ENCODE assay signal across 12 cellular contexts in genomic region chr1:180235077-180235501, GRCh38. TPM values are rescaled to one million over a fixed set of nuclear protein-coding genes. Genes with fewer than 3 reads are reported as not detected.
A peak's percentile ranks its signal among the peaks of the same experiment; 100 is the strongest.
DNase-seq lines count a peak whose midpoint lies in the region; ATAC-seq and TF ChIP-seq lines count a peak whose summit lies in the region.
"Had no signal": no experiment of that assay in that cellular context is flagged by ENCODE, and none has a peak within 500 bp of the region (broad histone marks: within the 10 kb centered on the region; RNA-seq: fewer than 3 reads in every experiment).

No MANE protein-coding gene starts in this region.

- H3K4me3 ChIP-seq in SK-N-SH (ENCODE audit: low read depth in 2 of 2, low read length in 1 of 2) (peak overlapping the region in 1 of 2 experiments; percentile 1; a peak in 1 of 4 replicates), iPS-15b (ENCODE audit: low read depth, low read length) (peak overlapping the region; percentile 32), psoas muscle (peak overlapping the region; percentile 50)

- no peak for TF ChIP-seq CTCF in SK-N-SH (IDR thresholded peaks at IDR 0.05)
- no peak for TF ChIP-seq CTCF in psoas muscle (IDR thresholded peaks at IDR 0.05)

- H3K27me3 ChIP-seq in SK-N-SH (ENCODE audit: insufficient read depth) (peaks cover 98% of the 10 kb centered on the region), iPS-15b (ENCODE audit: control insufficient read depth, insufficient read depth, low read length) (peaks cover 81% of the 10 kb centered on the region), psoas muscle (ENCODE audit: insufficient read depth in 3 of 3, low read length in 2 of 3) (peaks cover 0 to 99% (median 54%) of the 10 kb centered on the region in 3 donors)

- POLR2A ChIA-PET in SK-N-SH (lab: Yijun Ruan, JAX) = no interaction called here

- H3K79me2 ChIP-seq in SK-N-SH (ENCODE audit: insufficient read depth) = no peaks in the 10 kb centered on the region

- no peak overlapping the region for H2AFZ ChIP-seq in SK-N-SH (ENCODE audit: low read depth)

- H4K20me1 ChIP-seq in SK-N-SH (ENCODE audit: insufficient read depth) = no peaks in the 10 kb centered on the region

- H3K36me3 ChIP-seq in SK-N-SH (replicated peaks in 1 of 2; ENCODE audit: control insufficient read depth in 1 of 2, insufficient read depth in 2 of 2, low read length in 1 of 2) (no peaks in the 10 kb centered on the region), iPS-15b (ENCODE audit: control insufficient read depth, insufficient read depth, low read length) (no peaks in the 10 kb centered on the region), psoas muscle (ENCODE audit: insufficient read depth in 1 of 2, low read depth in 1 of 2) (no peaks in the 10 kb centered on the region)

- intact Hi-C loops in psoas muscle (cut with DNase I) = no loop called here

- H3F3A ChIP-seq in SK-N-SH (replicated peaks; ENCODE audit: insufficient read depth) = no peaks in the 10 kb centered on the region

- 26% methylated on average over 26 of the region's 30 CpGs for WGBS in SK-N-SH (ENCODE audit: low lambda C conversion rate)
- WGBS in psoas muscle, 3 donors = 1 to 3% (median 1%) methylated on average over 23 to 30 of the region's 30 CpGs

- H3K9me2 ChIP-seq in SK-N-SH = no peaks in the 10 kb centered on the region

- ATAC-seq in psoas muscle (peak in 2 of 4 donors; percentile 20 to 25), HG03432 (IDR thresholded peaks at IDR 0.05; ENCODE audit: unreplicated experiment) (no peak)
- ATAC-seq: natural killer cell had no signal

- TF ChIP-seq RAD21 in SK-N-SH (IDR thresholded peaks at IDR 0.05; ENCODE audit: low read length) = no peak

- H3K9me3 ChIP-seq in SK-N-SH (no peaks in the 10 kb centered on the region), iPS-15b (ENCODE audit: control insufficient read depth, insufficient read depth, low read length) (no peaks in the 10 kb centered on the region), psoas muscle (no peaks in the 10 kb centered on the region)

- no peak for TF ChIP-seq EP300 in SK-N-SH (IDR thresholded peaks at IDR 0.05; ENCODE audit: borderline replicate concordance in 1 of 2, low read depth in 1 of 2, low read length in 1 of 2)

- H3K4me1 ChIP-seq in SK-N-SH (ENCODE audit: control insufficient read depth in 1 of 2, insufficient read depth in 2 of 2, low read depth in 1 of 2, low read length in 1 of 2) (peaks cover 0 to 17% of the 10 kb centered on the region in 2 experiments; a peak in 1 of 4 replicates), iPS-15b (ENCODE audit: control insufficient read depth, insufficient read depth, low read length) (peaks cover 38% of the 10 kb centered on the region), psoas muscle (peaks cover 34% of the 10 kb centered on the region)

- peak overlapping the region; percentile 50; the same call in 1 of the 2 replicates for H3K4me2 ChIP-seq in SK-N-SH

- H3K27ac ChIP-seq in SK-N-SH (ENCODE audit: low read depth in 2 of 2, low read length in 1 of 2) = no peak overlapping the region
- no peak overlapping the region for H3K27ac ChIP-seq in psoas muscle
- H3K27ac ChIP-seq: dorsolateral prefrontal cortex had no signal

- DNase-seq in DMS53 treated with DMSO at 0.1 percent for 48 hours (lab: John Stamatoyannopoulos, UW; ENCODE audit: unreplicated experiment) = peak; percentile 39
- DNase-seq in SK-N-SH = no peak
- DNase-seq in psoas muscle = no peak
- DNase-seq in NCI-H1092 treated with DMSO at 0.1 percent for 48 hours (lab: John Stamatoyannopoulos, UW) = no peak
- no peak for DNase-seq in stimulated activated CD4-positive, alpha-beta T cell treated with anti-CD3 and anti-CD28 coated beads, Interleukin-2, amount 100 ng/mL, for 48 hours
- DNase-seq in AG20443 (ENCODE audit: low spot score) = no peak
- DNase-seq: activated naive CD4-positive, alpha-beta T cell treated with anti-CD3 and anti-CD28 coated beads, Interleukin-2, amount 10 ng/mL, durations not matched to agents 7 days and 5 days; natural killer cell had no signal

- CTCF ChIA-PET in SK-N-SH (lab: Yijun Ruan, JAX) = interaction anchor here (1.0 to 2.8 kb wide), 5 partner anchors 12 to 247 kb away, joined by 3 to 13 read pairs (median 6); no protein-coding TSS in a partner anchor

- no peak overlapping the region for H3K9ac ChIP-seq in SK-N-SH
- no peak overlapping the region for H3K9ac ChIP-seq in iPS-15b (ENCODE audit: low read depth, low read length)

TF ChIP-seq in SK-N-SH, 30 proteins besides CTCF, POLR2A, EP300 and RAD21 (continues in another document):
- no peak for TF ChIP-seq ZBTB33 (IDR thresholded peaks at IDR 0.05; ENCODE audit: borderline replicate concordance, low read depth)
- TF ChIP-seq, protein P1, sequence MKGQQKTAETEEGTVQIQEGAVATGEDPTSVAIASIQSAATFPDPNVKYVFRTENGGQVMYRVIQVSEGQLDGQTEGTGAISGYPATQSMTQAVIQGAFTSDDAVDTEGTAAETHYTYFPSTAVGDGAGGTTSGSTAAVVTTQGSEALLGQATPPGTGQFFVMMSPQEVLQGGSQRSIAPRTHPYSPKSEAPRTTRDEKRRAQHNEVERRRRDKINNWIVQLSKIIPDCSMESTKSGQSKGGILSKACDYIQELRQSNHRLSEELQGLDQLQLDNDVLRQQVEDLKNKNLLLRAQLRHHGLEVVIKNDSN (IDR thresholded peaks at IDR 0.05; ENCODE audit: borderline replicate concordance, low read depth) = no peak
- TF ChIP-seq MXI1 (IDR thresholded peaks at IDR 0.05; ENCODE audit: low read depth, low read length) = no peak
- no peak for TF ChIP-seq SIN3A (IDR thresholded peaks at IDR 0.05; ENCODE audit: borderline replicate concordance, low read depth, low read length)
- no peak for TF ChIP-seq RCOR1 (IDR thresholded peaks at IDR 0.05; ENCODE audit: low read length)
- TF ChIP-seq GATA2 (CRISPR knock-in tag; IDR thresholded peaks at IDR 0.05) = no peak
- no peak for TF ChIP-seq FOXM1 (IDR thresholded peaks at IDR 0.05; ENCODE audit: low read depth)
- no peak for TF ChIP-seq SMC3 (IDR thresholded peaks at IDR 0.05; ENCODE audit: low read depth, low read length)
- TF ChIP-seq, protein P2, sequence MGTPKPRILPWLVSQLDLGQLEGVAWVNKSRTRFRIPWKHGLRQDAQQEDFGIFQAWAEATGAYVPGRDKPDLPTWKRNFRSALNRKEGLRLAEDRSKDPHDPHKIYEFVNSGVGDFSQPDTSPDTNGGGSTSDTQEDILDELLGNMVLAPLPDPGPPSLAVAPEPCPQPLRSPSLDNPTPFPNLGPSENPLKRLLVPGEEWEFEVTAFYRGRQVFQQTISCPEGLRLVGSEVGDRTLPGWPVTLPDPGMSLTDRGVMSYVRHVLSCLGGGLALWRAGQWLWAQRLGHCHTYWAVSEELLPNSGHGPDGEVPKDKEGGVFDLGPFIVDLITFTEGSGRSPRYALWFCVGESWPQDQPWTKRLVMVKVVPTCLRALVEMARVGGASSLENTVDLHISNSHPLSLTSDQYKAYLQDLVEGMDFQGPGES (IDR thresholded peaks at IDR 0.05; ENCODE audit: low read depth, low read length) = no peak
- TF ChIP-seq REST (IDR thresholded peaks at IDR 0.05; ENCODE audit: low read depth, low read length) = no peak
- no peak for TF ChIP-seq FOXJ3 (CRISPR knock-in tag; IDR thresholded peaks at IDR 0.05)
- no peak for TF ChIP-seq NRF1 (IDR thresholded peaks at IDR 0.05; ENCODE audit: low read depth, low read length)
- no peak for TF ChIP-seq NFIC (IDR thresholded peaks at IDR 0.05; ENCODE audit: borderline replicate concordance)
- TF ChIP-seq GABPA (IDR thresholded peaks at IDR 0.05; ENCODE audit: low read depth) = no peak

RNA-seq across cellular contexts. Expression of gene LHX4, which starts 5.0 kb away (rescaled TPM):
- not detected in 2 replicates for polyA plus RNA-seq in SK-N-SH (2012; rRNA removed)
- polyA plus RNA-seq in SK-N-SH (2012; cell fraction: cytosol; rRNA removed) = not detected in 2 replicates
- 0.01 and 0.05 TPM in 2 replicates for polyA plus RNA-seq in SK-N-SH (2012; cell fraction: nucleus; rRNA removed)
- not detected for total RNA-seq in psoas muscle
- under 1 TPM in 2 of 3 donors, not detected in 1; 0.01 to 0.04 TPM for polyA plus RNA-seq in psoas muscle
- total RNA-seq: CD4-positive, CD25-positive, alpha-beta regulatory T cell had no signal
